ENCODE assay signal across 6 cellular contexts in the genomic region with DNA sequence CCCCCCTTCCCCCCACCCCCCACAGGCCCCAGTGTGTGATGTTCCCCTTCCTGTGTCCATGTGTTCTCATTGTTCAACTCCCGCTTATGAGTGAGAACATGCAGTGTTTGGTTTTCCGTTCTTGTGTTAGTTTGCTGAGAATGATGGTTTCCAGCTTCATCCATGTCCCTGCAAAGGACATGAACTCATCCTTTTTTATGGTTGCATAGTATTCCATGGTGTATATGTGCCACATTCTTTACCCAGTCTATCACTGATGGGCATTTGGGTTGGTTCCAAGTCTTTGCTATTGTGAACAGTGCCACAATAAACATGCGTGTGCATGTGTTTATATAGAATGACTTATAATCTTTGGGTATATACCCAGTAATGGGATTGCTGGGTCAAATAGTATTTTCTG. TPM values are rescaled to one million over a fixed set of nuclear protein-coding genes. Genes with fewer than 3 reads are reported as not detected.
"Had no signal": no experiment of that assay in that cellular context is flagged by ENCODE, and none has a peak within 500 bp of the region (broad histone marks: within the 10 kb centered on the region; RNA-seq: fewer than 3 reads in every experiment).

No MANE protein-coding gene starts in this region.

RNA-seq across cellular contexts. Expression of gene MAP1LC3C, which starts 59.3 kb away (rescaled TPM):
- total RNA-seq: esophagus mucosa; glomerular endothelial cell; kidney epithelial cell; left ventricle myocardium superior; naive thymus-derived CD8-positive, alpha-beta T cell had no signal
- polyA plus RNA-seq: keratinocyte; naive thymus-derived CD8-positive, alpha-beta T cell had no signal
